9 cellular contexts compared by ENCODE assay signal in the genomic region with DNA sequence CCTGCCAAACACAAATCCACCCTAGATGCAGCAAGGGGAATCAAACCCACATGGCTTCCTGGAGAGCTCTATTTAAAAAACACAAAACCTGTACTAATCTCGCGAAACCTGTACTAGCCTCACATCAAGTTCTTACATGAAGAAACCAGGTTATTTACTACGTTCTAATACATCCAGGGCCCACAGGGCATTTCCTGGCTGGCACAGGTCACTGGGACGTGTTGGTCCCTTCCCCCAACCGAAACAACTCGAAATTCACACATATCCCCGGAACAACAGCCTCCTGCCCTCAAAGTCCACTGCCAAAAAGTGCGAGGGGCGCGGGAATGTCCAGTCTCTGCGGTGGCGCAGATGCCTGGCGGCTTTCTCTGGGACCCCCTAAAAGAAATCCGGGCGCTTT. TPM values are rescaled to one million over a fixed set of nuclear protein-coding genes. Genes with fewer than 3 reads are reported as not detected.
DNase-seq lines count a peak whose midpoint lies in the region; ATAC-seq and TF ChIP-seq lines count a peak whose summit lies in the region.
"Had no signal": no experiment of that assay in that cellular context is flagged by ENCODE, and none has a peak within 500 bp of the region (broad histone marks: within the 10 kb centered on the region; RNA-seq: fewer than 3 reads in every experiment).

No MANE protein-coding gene starts in this region.

- no peak for DNase-seq in left ventricle myocardium inferior
- no peak for DNase-seq in cardiac septum (ENCODE audit: low spot score)
- peak in 1 of 2 donors; percentile 65 for DNase-seq in breast epithelium (ENCODE audit: low spot score in 2 of 2)
- DNase-seq in COR-L47 (lab: John Stamatoyannopoulos, UW): no peak
- no peak for DNase-seq in GM19240 (ENCODE audit: insufficient read length, low spot score)
- DNase-seq: activated CD4-positive, alpha-beta T cell treated with anti-CD3 and anti-CD28 coated beads for 1 hour had no signal

- no peak for ATAC-seq in GM21825 (IDR thresholded peaks at IDR 0.05; ENCODE audit: unreplicated experiment)

- H3K27me3 ChIP-seq in left ventricle myocardium inferior (ENCODE audit: low read depth) (peaks cover 74% of the 10 kb centered on the region), breast epithelium (peaks cover 0 to 4% of the 10 kb centered on the region in 2 donors)

- TF ChIP-seq CTCF in left ventricle myocardium inferior (IDR thresholded peaks at IDR 0.05; ENCODE audit: borderline replicate concordance): no peak
- TF ChIP-seq CTCF in breast epithelium (IDR thresholded peaks at IDR 0.05): no peak

- no peak for TF ChIP-seq POLR2A in breast epithelium (IDR thresholded peaks at IDR 0.05)

- no peaks in the 10 kb centered on the region for H3K36me3 ChIP-seq in left ventricle myocardium inferior
- no peaks in the 10 kb centered on the region for H3K36me3 ChIP-seq in breast epithelium
- H3K36me3 ChIP-seq in mesodermal cell (ENCODE audit: control insufficient read depth, insufficient read depth, low read length): no peaks in the 10 kb centered on the region
- no peaks in the 10 kb centered on the region for H3K36me3 ChIP-seq in urinary bladder (ENCODE audit: insufficient read depth)

- H3K9me3 ChIP-seq in left ventricle myocardium inferior (replicated peaks) (peaks cover 2% of the 10 kb centered on the region), breast epithelium (no peaks in the 10 kb centered on the region), mesodermal cell (ENCODE audit: control insufficient read depth, low read length) (no peaks in the 10 kb centered on the region)

- H3K4me3 ChIP-seq in left ventricle myocardium inferior (peak overlapping the region; percentile 61), breast epithelium (peak overlapping the region; percentile 46 to 85 (median 58)), mesodermal cell (ENCODE audit: extremely low read depth, insufficient read depth, low read length, poor library complexity, severe bottlenecking) (peak overlapping the region; percentile 44), urinary bladder (ENCODE audit: low read depth, low read length) (peak overlapping the region; percentile 42)

- H3K27ac ChIP-seq in left ventricle myocardium inferior (replicated peaks): no peak overlapping the region
- H3K27ac ChIP-seq in breast epithelium: peak overlapping the region; percentile 75 to 80
- H3K27ac ChIP-seq in mesodermal cell (ENCODE audit: low read depth, low read length, severe bottlenecking): no peak overlapping the region
- H3K27ac ChIP-seq in urinary bladder (ENCODE audit: low read depth): no peak overlapping the region

- H3K4me1 ChIP-seq in left ventricle myocardium inferior (peaks cover 13% of the 10 kb centered on the region), breast epithelium (no peaks in the 10 kb centered on the region), mesodermal cell (ENCODE audit: control insufficient read depth, insufficient read depth, low read length, poor library complexity, severe bottlenecking) (peaks cover 5% of the 10 kb centered on the region), urinary bladder (ENCODE audit: insufficient read depth) (peaks cover 2% of the 10 kb centered on the region)

- WGBS in mesodermal cell (ENCODE audit: insufficient coverage in 2 of 2), 2 experiments: 16 to 23% methylated on average over 8 to 15 of the region's 15 CpGs
- WGBS in urinary bladder: 16% methylated on average over 15 of the region's 15 CpGs

- intact Hi-C loops in left ventricle myocardium inferior (cut with micrococcal nuclease) (no loop called here), cardiac septum (cut with DNase I) (no loop called here), breast epithelium (cut with DNase I; ENCODE audit: low total_unique reads) (loop anchor here (10.0 kb wide), 1 partner anchor 830 kb away; no protein-coding TSS in a partner anchor)

RNA-seq across cellular contexts. Expression of a gene that starts 1.0 kb away (rescaled TPM):
- total RNA-seq in left ventricle myocardium inferior (0.25 TPM), cardiac septum (0.57 TPM), breast epithelium (10 to 100 TPM in 1 of 3 donors, 1 to 10 TPM in 2; 1.9 to 11.3 (median 8.5) TPM), urinary bladder (2.9 TPM)
- 1.2 TPM for polyA plus RNA-seq in mesodermal cell (2013, experiment 1 of 2)
- polyA plus RNA-seq in mesodermal cell (2013, experiment 2 of 2): 1.1 TPM
- 2.0 TPM for polyA plus RNA-seq in urinary bladder

Comparison
In these comparisons a context has a peak if more than half of its experiments do, and no peak if none do; other contexts are left out.
1. H3K27ac ChIP-seq: peak in breast epithelium (2 of 2); none in left ventricle myocardium inferior (single experiment), mesodermal cell (single experiment) and urinary bladder (single experiment).
2. Peak in every context shown above with its lines, with median percentiles within 50 percentile points of each other: H3K4me3 ChIP-seq.